In genomic region chr20:4709261-4710105, GRCh38 we compare ENCODE assay signal across 17 cellular contexts. TPM values are rescaled to one million over a fixed set of nuclear protein-coding genes. Genes with fewer than 3 reads are reported as not detected.
DNase-seq lines count a peak whose midpoint lies in the region; ATAC-seq, FAIRE-seq and TF ChIP-seq lines count a peak whose summit lies in the region.
"Had no signal": no experiment of that assay in that cellular context is flagged by ENCODE, and none has a peak within 500 bp of the region (broad histone marks: within the 10 kb centered on the region; RNA-seq: fewer than 3 reads in every experiment).

No MANE protein-coding gene starts in this region.

- H3K79me1 ChIP-seq in H1 (ENCODE audit: low read depth, low read length) (no peaks in the 10 kb centered on the region), mesendoderm (ENCODE audit: low read length) (no peaks in the 10 kb centered on the region)

- TF ChIP-seq CTCF in right atrium auricular region (IDR thresholded peaks at IDR 0.05), result no peak
- no peak for TF ChIP-seq CTCF in H1 (IDR thresholded peaks at IDR 0.05; ENCODE audit: control extremely low read depth in 1 of 3, insufficient read depth in 1 of 3, low read depth in 1 of 3, low read length in 3 of 3)
- TF ChIP-seq CTCF in vagina (IDR thresholded peaks at IDR 0.05), result no peak

- H3K4me3 ChIP-seq in right atrium auricular region (no peak overlapping the region), H1 (ENCODE audit: extremely low read depth in 1 of 4, insufficient read depth in 2 of 4, low read depth in 3 of 4, low read length in 4 of 4) (no peak overlapping the region), vagina (no peak overlapping the region), mesendoderm (ENCODE audit: low read length) (no peak overlapping the region)
- H3K4me3 ChIP-seq: BLaER1 treated with 17β-estradiol and CSF1 and Interleukin-3, amounts not matched to agents 10 nM and 100 nM; HAP-1 had no signal

- no peak overlapping the region for H4K91ac ChIP-seq in H1 (replicated peaks; ENCODE audit: insufficient read length, low read length)

- no peaks in the 10 kb centered on the region for H3K79me2 ChIP-seq in H1 (ENCODE audit: control insufficient read depth in 1 of 2, insufficient read depth in 2 of 2, low read length in 2 of 2)
- H3K79me2 ChIP-seq in mesendoderm (ENCODE audit: control insufficient read depth, insufficient read depth, low read length), result no peaks in the 10 kb centered on the region

- no peaks in the 10 kb centered on the region for H4K20me1 ChIP-seq in H1 (replicated peaks in 1 of 2; ENCODE audit: control insufficient read depth in 1 of 2, insufficient read depth in 2 of 2, low read length in 2 of 2)

- TF ChIP-seq RAD21 in H1 (IDR thresholded peaks at IDR 0.05 in 1 of 2, conservative IDR thresholded peaks at IDR 0.05 in 1 of 2; ENCODE audit: low read depth in 2 of 2, low read length in 2 of 2), result no peak

- no peak overlapping the region for H3K18ac ChIP-seq in H1 (ENCODE audit: extremely low read depth, low read length)
- H3K18ac ChIP-seq in mesendoderm (ENCODE audit: low read length), result no peak overlapping the region

- WGBS in H1 (ENCODE audit: extremely low coverage in 1 of 2, insufficient coverage in 1 of 2, insufficient read length in 1 of 2, insufficient replicate concordance in 2 of 2, low coverage in 1 of 2, low lambda C conversion rate in 2 of 2, missing lambda C conversion rate in 1 of 2), 2 experiments, result 90% methylated on average over 10 of the region's 10 CpGs; no CpG with 5 or more reads in 1 of the 2 experiments
- no CpG with 5 or more reads among the region's 10 CpGs for WGBS in mesendoderm (ENCODE audit: extremely low coverage, insufficient coverage, low lambda C conversion rate)

- H2BK20ac ChIP-seq in H1 (ENCODE audit: low read length), result no peak overlapping the region

- H3K9me3 ChIP-seq in right atrium auricular region (no peaks in the 10 kb centered on the region), H1 (ENCODE audit: insufficient read depth in 2 of 2, low read depth in 1 of 2, low read length in 1 of 2) (no peaks in the 10 kb centered on the region), vagina (no peaks in the 10 kb centered on the region)
- H3K9me3 ChIP-seq: HAP-1 had no signal

- POLR2A ChIA-PET in H1 (lab: Charles Lee; ENCODE audit: partially characterized antibody) (no interaction called here), T-cell (lab: Charles Lee) (no interaction called here)

- CTCF ChIA-PET in H1 (lab: Charles Lee; ENCODE audit: partially characterized antibody), result interaction anchor here (1.6 kb wide), 1 partner anchor 97 kb away, joined by 3 read pairs; no protein-coding TSS in a partner anchor
- CTCF ChIA-PET in T-cell (lab: Charles Lee), result interaction anchor here (0.6 kb wide), 2 partner anchors 18 to 25 kb away, joined by 3 to 10 read pairs; no protein-coding TSS in a partner anchor

- H2BK5ac ChIP-seq in H1 (ENCODE audit: low read depth, low read length) (no peak overlapping the region), mesendoderm (ENCODE audit: low read length) (no peak overlapping the region)

- no peak overlapping the region for H2BK120ac ChIP-seq in H1 (replicated peaks; ENCODE audit: low read depth, low read length)
- H2BK120ac ChIP-seq in mesendoderm (ENCODE audit: low read depth, low read length), result no peak overlapping the region

- no peak overlapping the region for H3K27ac Mint-ChIP-seq in T-cell
- H3K27ac Mint-ChIP-seq: B cell; CD8-positive, alpha-beta T cell had no signal

- H4K5ac ChIP-seq in H1 (ENCODE audit: insufficient read length, low read depth, low read length), result no peak overlapping the region
- H4K5ac ChIP-seq in mesendoderm (ENCODE audit: low read length), result no peak overlapping the region

- no peak overlapping the region for H3K4me3 Mint-ChIP-seq in T-cell
- H3K4me3 Mint-ChIP-seq: B cell; CD8-positive, alpha-beta T cell had no signal

- no peaks in the 10 kb centered on the region for H3K36me3 Mint-ChIP-seq in T-cell
- H3K36me3 Mint-ChIP-seq: CD8-positive, alpha-beta T cell had no signal

- H3K23ac ChIP-seq in H1 (ENCODE audit: insufficient read length) (no peak overlapping the region), mesendoderm (ENCODE audit: low read length) (no peak overlapping the region)

- H3K23me2 ChIP-seq in H1 (ENCODE audit: low read depth, low read length), result no peaks in the 10 kb centered on the region

- FAIRE-seq in H1 (lab: Jason Lieb, UNC), result no peak
- FAIRE-seq: G401.6, GM12891, GM19239 had no signal

- peaks cover 0 to 1% of the 10 kb centered on the region in 2 donors for H3K4me1 ChIP-seq in right atrium auricular region
- peaks cover 0 to 10% (median 3%) of the 10 kb centered on the region in 4 experiments; a peak in 4 of 7 replicates for H3K4me1 ChIP-seq in H1 (replicated peaks in 1 of 4; ENCODE audit: control insufficient read depth in 3 of 4, insufficient read depth in 4 of 4, low read length in 3 of 4)
- no peaks in the 10 kb centered on the region for H3K4me1 ChIP-seq in vagina
- H3K4me1 ChIP-seq in mesendoderm (ENCODE audit: control insufficient read depth, low read depth, low read length), result no peaks in the 10 kb centered on the region

- H2BK15ac ChIP-seq in H1 (ENCODE audit: low read length), result peak overlapping the region; percentile 40; the same call in 1 of the 2 replicates
- H2BK15ac ChIP-seq in mesendoderm (replicated peaks; ENCODE audit: low read depth), result no peak overlapping the region

- H3K9ac ChIP-seq in H1 (replicated peaks in 1 of 4; ENCODE audit: extremely low read depth in 1 of 4, low read depth in 3 of 4, low read length in 3 of 4) (no peak overlapping the region), mesendoderm (ENCODE audit: low read length) (no peak overlapping the region)
- H3K9ac ChIP-seq: BLaER1 treated with 17β-estradiol and CSF1 and Interleukin-3, amounts not matched to agents 10 nM and 100 nM had no signal

- H3K56ac ChIP-seq in H1 (replicated peaks; ENCODE audit: insufficient read length, low read depth, low read length) (no peak overlapping the region), mesendoderm (ENCODE audit: low read length) (no peak overlapping the region)

- H4K8ac ChIP-seq in H1 (ENCODE audit: extremely low read depth, insufficient read depth, low read length), result no peak overlapping the region
- H4K8ac ChIP-seq in mesendoderm (ENCODE audit: low read depth, low read length), result no peak overlapping the region

- H3K27me3 ChIP-seq in right atrium auricular region, result no peaks in the 10 kb centered on the region
- no peaks in the 10 kb centered on the region for H3K27me3 ChIP-seq in H1 (replicated peaks in 1 of 4; ENCODE audit: control insufficient read depth in 3 of 4, extremely low read depth in 1 of 4, insufficient read depth in 3 of 4, low read length in 3 of 4)
- H3K27me3 ChIP-seq in vagina, result no peaks in the 10 kb centered on the region
- no peaks in the 10 kb centered on the region for H3K27me3 ChIP-seq in mesendoderm (ENCODE audit: insufficient read depth, low read length, poor library complexity)
- H3K27me3 ChIP-seq: BLaER1 treated with 17β-estradiol and CSF1 and Interleukin-3, amounts not matched to agents 10 nM and 100 nM had no signal

- TF ChIP-seq POLR2A in H1 (IDR thresholded peaks at IDR 0.05; ENCODE audit: control extremely low read depth in 1 of 2, low read depth in 2 of 2, low read length in 2 of 2) (no peak), vagina (IDR thresholded peaks at IDR 0.05) (no peak)

- peaks cover 0 to 4% (median 0%) of the 10 kb centered on the region in 3 donors for H3K9me3 Mint-ChIP-seq in T-cell

- no peak overlapping the region for H3K14ac ChIP-seq in H1 (ENCODE audit: insufficient read length)

- H2AK5ac ChIP-seq in H1 (ENCODE audit: low read depth, low read length), result no peak overlapping the region
- no peak overlapping the region for H2AK5ac ChIP-seq in mesendoderm (ENCODE audit: low read length)

- H3K36me3 ChIP-seq in right atrium auricular region (no peaks in the 10 kb centered on the region), H1 (ENCODE audit: control insufficient read depth in 2 of 4, insufficient read depth in 4 of 4, low read length in 3 of 4) (no peaks in the 10 kb centered on the region), vagina (no peaks in the 10 kb centered on the region), mesendoderm (ENCODE audit: control insufficient read depth, insufficient read depth, low read length) (no peaks in the 10 kb centered on the region)
- H3K36me3 ChIP-seq: BLaER1 treated with 17β-estradiol and CSF1 and Interleukin-3, amounts not matched to agents 10 nM and 100 nM; HAP-1 had no signal

- no peak overlapping the region for H3K27ac ChIP-seq in right atrium auricular region
- no peak overlapping the region for H3K27ac ChIP-seq in H1 (ENCODE audit: low read depth, low read length)
- H3K27ac ChIP-seq in vagina, result no peak overlapping the region
- no peak overlapping the region for H3K27ac ChIP-seq in mesendoderm (ENCODE audit: low read depth, low read length)
- H3K27ac ChIP-seq: BLaER1 treated with 17β-estradiol and CSF1 and Interleukin-3, amounts not matched to agents 10 nM and 100 nM; HL-60 had no signal

- intact Hi-C loops in Right ventricle myocardium inferior (cut with DNase I), result no loop called here
- intact Hi-C loops in vagina (cut with DNase I), result no loop called here

- H3K4me2 ChIP-seq in H1 (ENCODE audit: insufficient read depth in 1 of 2, low read depth in 2 of 2, low read length in 2 of 2) (no peak overlapping the region), mesendoderm (ENCODE audit: low read length) (no peak overlapping the region)

- ATAC-seq in Right ventricle myocardium inferior (no peak), left lobe of liver (no peak), T-cell (replicated peaks in 1 of 4) (no peak)
- ATAC-seq: CD8-positive, alpha-beta T cell had no signal

- no peak overlapping the region for H2AFZ ChIP-seq in H1 (ENCODE audit: low read length)

- DNase-seq in right atrium auricular region (ENCODE audit: low spot score) (peak; percentile 44), Right ventricle myocardium inferior (ENCODE audit: missing footprints) (no peak), H1 (ENCODE audit: low read depth in 1 of 2, low spot score in 2 of 2) (no peak), left lobe of liver (ENCODE audit: low spot score) (peak; percentile 28), vagina (ENCODE audit: extremely low spot score in 2 of 2) (peak; percentile 34 to 72), T-cell (no peak), mesendoderm (no peak)
- DNase-seq: Calu3; CD8-positive, alpha-beta T cell; IMR-90 had no signal

- peaks cover 0 to 5% of the 10 kb centered on the region in 2 donors for H3K27me3 Mint-ChIP-seq in T-cell
- H3K27me3 Mint-ChIP-seq: B cell had no signal

- TF ChIP-seq EP300 in H1 (IDR thresholded peaks at IDR 0.05; ENCODE audit: borderline replicate concordance in 1 of 2, low read depth in 2 of 2, low read length in 2 of 2), result no peak

- H2BK12ac ChIP-seq in H1 (ENCODE audit: low read depth, low read length), result no peak overlapping the region

- H3K4ac ChIP-seq in H1 (replicated peaks; ENCODE audit: insufficient read length, low read depth, low read length) (no peak overlapping the region), mesendoderm (ENCODE audit: low read depth, low read length) (no peak overlapping the region)

- peaks cover 0 to 5% (median 4%) of the 10 kb centered on the region in 3 donors for H3K4me1 Mint-ChIP-seq in T-cell

RNA-seq across cellular contexts. Expression of gene PRND, which starts 12.2 kb away (rescaled TPM):
- total RNA-seq in right atrium auricular region (not detected), Right ventricle myocardium inferior (not detected), left lobe of liver (not detected), vagina (not detected), T-cell (not detected)
- 0.08 and 0.11 TPM in 2 replicates for total RNA-seq in H1 (2021; fragmentation: NEBNext Ultra II Directional; extraction: Animal tissue kit (Norgen Biotek cat#: 25700))
- polyA plus RNA-seq in H1 (2011; rRNA removed), result 0.03 and 0.09 TPM in 2 replicates
- polyA plus RNA-seq in H1 (2011; cell fraction: cytosol; rRNA removed), result 0.05 TPM
- 0.09 TPM for polyA plus RNA-seq in H1 (2011; cell fraction: nucleus; rRNA removed)
- polyA plus RNA-seq in H1 (2012, experiment 1 of 2), result 0.14 to 0.17 TPM in 2 of 4 replicates, not detected in the others
- not detected for polyA plus RNA-seq in H1 (2012, experiment 2 of 2)
- polyA plus RNA-seq in H1 (2013, experiment 1 of 2), result 0.04 TPM
- polyA plus RNA-seq in H1 (2013, experiment 2 of 2), result 0.06 TPM
- 0.05 and 0.06 TPM in 2 replicates for polyA minus RNA-seq in H1 (2011; rRNA and poly(A)+ RNA removed)
- polyA minus RNA-seq in H1 (2011; cell fraction: cytosol; rRNA and poly(A)+ RNA removed), result not detected
- polyA minus RNA-seq in H1 (2011; cell fraction: nucleus; rRNA and poly(A)+ RNA removed), result not detected
- 2.9 TPM for polyA plus RNA-seq in mesendoderm (2013, experiment 1 of 2)
- 2.8 TPM for polyA plus RNA-seq in mesendoderm (2013, experiment 2 of 2)
- total RNA-seq: B cell; Calu3; CD8-positive, alpha-beta T cell; IMR-90 had no signal
- polyA plus RNA-seq: IMR-90 had no signal

RNA-seq across cellular contexts. Expression of gene PRNP, which starts 23.2 kb away (rescaled TPM):
- total RNA-seq in right atrium auricular region, result 100 to 1,000 TPM; 156 to 221 TPM
- 124 TPM for total RNA-seq in Right ventricle myocardium inferior
- total RNA-seq in H1 (2021; fragmentation: NEBNext Ultra II Directional; extraction: Animal tissue kit (Norgen Biotek cat#: 25700)), result 21.9 and 23.5 TPM in 2 replicates
- polyA plus RNA-seq in H1 (2011; rRNA removed), result 18.9 and 25.8 TPM in 2 replicates
- 31.2 TPM for polyA plus RNA-seq in H1 (2011; cell fraction: cytosol; rRNA removed)
- 25.0 TPM for polyA plus RNA-seq in H1 (2011; cell fraction: nucleus; rRNA removed)
- 24.7 to 33.4 TPM (median 28.0 TPM) in 4 replicates for polyA plus RNA-seq in H1 (2012, experiment 1 of 2)
- 3.5 TPM for polyA plus RNA-seq in H1 (2012, experiment 2 of 2)
- 28.4 TPM for polyA plus RNA-seq in H1 (2013, experiment 1 of 2)
- polyA plus RNA-seq in H1 (2013, experiment 2 of 2), result 38.6 TPM
- polyA minus RNA-seq in H1 (2011; rRNA and poly(A)+ RNA removed), result 37.5 and 68.5 TPM in 2 replicates
- 25.4 TPM for polyA minus RNA-seq in H1 (2011; cell fraction: cytosol; rRNA and poly(A)+ RNA removed)
- polyA minus RNA-seq in H1 (2011; cell fraction: nucleus; rRNA and poly(A)+ RNA removed), result 14.9 TPM
- total RNA-seq in left lobe of liver, result 20.5 TPM
- total RNA-seq in vagina, result 130 TPM
- total RNA-seq in T-cell, result 10 to 100 TPM; 48.6 to 76.5 (median 66.4) TPM
- 27.3 TPM for polyA plus RNA-seq in mesendoderm (2013, experiment 1 of 2)
- 28.4 TPM for polyA plus RNA-seq in mesendoderm (2013, experiment 2 of 2)

Comparison
In these comparisons a context has a peak if more than half of its experiments do, and no peak if none do; other contexts are left out.
1. DNase-seq: peak in right atrium auricular region (single experiment), left lobe of liver (single experiment) and vagina (2 of 2); none in Right ventricle myocardium inferior (single experiment), H1 (0 of 2), T-cell (0 of 34) and mesendoderm (single experiment).